In the genomic region with DNA sequence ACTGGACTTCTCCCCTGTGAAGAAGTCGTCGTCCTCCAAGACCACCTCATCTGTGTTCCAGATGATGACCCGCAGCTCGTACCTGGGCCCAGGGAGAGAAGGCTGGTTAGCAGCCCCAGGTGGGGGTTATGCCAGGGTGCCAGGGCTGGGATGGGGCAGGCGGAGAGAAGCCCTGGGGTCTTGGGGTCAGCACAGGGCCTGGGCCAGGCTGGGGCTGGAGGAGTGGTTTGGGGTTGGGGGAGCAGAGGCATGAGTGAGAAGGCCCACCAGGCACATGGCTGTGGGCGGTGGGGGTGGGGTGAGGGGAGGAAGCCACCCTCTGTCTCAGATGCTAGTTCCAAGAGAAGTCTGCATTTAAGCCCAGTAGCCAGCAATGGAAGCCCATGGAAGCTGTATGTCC, we compare ENCODE assay signal across 8 cellular contexts. TPM values are rescaled to one million over a fixed set of nuclear protein-coding genes. Genes with fewer than 3 reads are reported as not detected.
"Had no signal": no experiment of that assay in that cellular context is flagged by ENCODE, and none has a peak within 500 bp of the region (broad histone marks: within the 10 kb centered on the region; RNA-seq: fewer than 3 reads in every experiment).

No MANE protein-coding gene starts in this region.

- H3K27ac ChIP-seq: body of pancreas had no signal

- DNase-seq: activated CD4-positive, alpha-beta T cell treated with anti-CD3 and anti-CD28 coated beads for 48 hours; cerebellar nuclear complex; immature natural killer cell; left cardiac atrium; natural killer cell; stimulated activated CD4-positive, alpha-beta T cell treated with anti-CD3 and anti-CD28 coated beads, Interleukin-4, amount 100 ng/mL, for 1 hour had no signal

- H3K4me3 ChIP-seq: body of pancreas had no signal

- H3K4me1 ChIP-seq: body of pancreas had no signal

- H3K27me3 ChIP-seq: body of pancreas had no signal

- H3K9me3 ChIP-seq: body of pancreas had no signal

- ATAC-seq: natural killer cell had no signal

RNA-seq across cellular contexts. Expression of gene OTOF, which starts 15.8 kb away (rescaled TPM):
- total RNA-seq: mammary epithelial cell had no signal
- polyA plus RNA-seq: mammary epithelial cell had no signal
